23 cellular contexts compared by ENCODE assay signal in genomic region chr11:93945596-93945995, GRCh38.
"Had no signal": no experiment of that assay in that cellular context is flagged by ENCODE, and none has a peak within 500 bp of the region (broad histone marks: within the 10 kb centered on the region; RNA-seq: fewer than 3 reads in every experiment).

No MANE protein-coding gene starts in this region.

- H3K36me3 ChIP-seq: brain microvascular endothelial cell, heart right ventricle, ovary, stomach, thyroid gland, upper lobe of right lung had no signal

- H3K4me1 ChIP-seq: heart right ventricle, stomach, thyroid gland, upper lobe of right lung had no signal

- H3K4me3 ChIP-seq: coronary artery, dorsolateral prefrontal cortex, heart right ventricle, ovary, stomach, thyroid gland, upper lobe of right lung had no signal

- ATAC-seq: activated CD4-positive, alpha-beta T cell treated with anti-CD3 and anti-CD28 coated beads for 36 hours; activated CD8-positive, alpha-beta memory T cell treated with anti-CD3 and anti-CD28 coated beads, Interleukin-2, amount 10 ng/mL, durations not matched to agents 7 days and 5 days; activated CD8-positive, alpha-beta T cell treated with anti-CD3 and anti-CD28 coated beads, Interleukin-2, amount 10 ng/mL, durations not matched to agents 7 days and 5 days; activated naive CD8-positive, alpha-beta T cell treated with anti-CD3 and anti-CD28 coated beads, Interleukin-2, amount 50 U/mL, for 24 hours; heart right ventricle; sciatic nerve; upper lobe of right lung had no signal

- H3K27me3 ChIP-seq: brain microvascular endothelial cell, dorsolateral prefrontal cortex, heart right ventricle, ovary, stomach, thyroid gland, upper lobe of right lung had no signal

- H3K27ac ChIP-seq: brain microvascular endothelial cell, coronary artery, dorsolateral prefrontal cortex, heart right ventricle, ovary, stomach, thyroid gland, upper lobe of right lung had no signal

- H3K9me3 ChIP-seq: heart right ventricle, ovary, stomach, thyroid gland, upper lobe of right lung had no signal

- DNase-seq: activated CD4-positive, alpha-beta T cell treated with anti-CD3 and anti-CD28 coated beads for 36 hours; activated CD4-positive, CD25-positive, alpha-beta regulatory T cell; activated CD8-positive, alpha-beta memory T cell treated with anti-CD3 and anti-CD28 coated beads, Interleukin-2, amount 10 ng/mL, durations not matched to agents 7 days and 5 days; activated CD8-positive, alpha-beta T cell treated with anti-CD3 and anti-CD28 coated beads, Interleukin-2, amount 10 ng/mL, durations not matched to agents 7 days and 5 days; activated naive CD8-positive, alpha-beta T cell treated with anti-CD3 and anti-CD28 coated beads, Interleukin-2, amount 50 U/mL, for 24 hours; activated T-cell treated with anti-CD3 and anti-CD28 coated beads, Interleukin-2, amount 50 U/mL, for 48 hours; brain microvascular endothelial cell; dorsolateral prefrontal cortex; effector memory CD4-positive, alpha-beta T cell; erythroblast; heart right ventricle; mesendoderm; ovary; retina; stimulated activated CD4-positive, alpha-beta T cell treated with anti-CD3 and anti-CD28 coated beads, Interleukin-15, amount 100 ng/mL, for 24 hours; stimulated activated CD4-positive, alpha-beta T cell treated with anti-CD3 and anti-CD28 coated beads, Interleukin-2, amount 100 ng/mL, for 24 hours; stimulated activated naive B cell treated with anti-CD40 and anti-IgM and Interleukin-4, amounts not matched to agents 10 μg/mL and 1 μg/mL and 100 μg/mL, for 72 hours; stomach; T-helper 1 cell; thyroid gland; upper lobe of right lung had no signal
